1 cellular context compared by ENCODE assay signal in genomic region chr7:43869018-43869897, GRCh38.
TF ChIP-seq lines count a peak whose summit lies in the region.

Gene MRPS24 (minus strand): TSS chr7:43869517. CDS start chr7:43869495, 22 bp downstream.

TF ChIP-seq in HEK293, 187 proteins besides CTCF, POLR2A, EP300 and RAD21 (continued from another document):
- 0 out of 2 replicates have a peak, but pooled peaks have one; percentile 9 for TF ChIP-seq GLIS2 (tag by site-specific recombination; IDR thresholded peaks at IDR 0.05)
- peak; percentile 75; the same call in 1 of the 2 replicates for TF ChIP-seq ZNF692 (tag by site-specific recombination; IDR thresholded peaks at IDR 0.05)
- TF ChIP-seq ZNF391 (tag by site-specific recombination; IDR thresholded peaks at IDR 0.05; ENCODE audit: borderline replicate concordance, low read depth) = no peak
- no peak for TF ChIP-seq ZNF398 (tag by site-specific recombination; IDR thresholded peaks at IDR 0.05)
- TF ChIP-seq ZNF416 (tag by site-specific recombination; IDR thresholded peaks at IDR 0.05) = no peak
- peak; percentile 50; the same call in 1 of the 2 replicates for TF ChIP-seq GLI4 (tag by site-specific recombination; IDR thresholded peaks at IDR 0.05)
- TF ChIP-seq SALL2 (tag by site-specific recombination; IDR thresholded peaks at IDR 0.05; ENCODE audit: borderline replicate concordance) = no peak
- TF ChIP-seq ZNF664 (tag by site-specific recombination; IDR thresholded peaks at IDR 0.05) = no peak
- TF ChIP-seq ZNF18 (tag by site-specific recombination; IDR thresholded peaks at IDR 0.05) = no peak
- TF ChIP-seq PBX3 (CRISPR knock-in tag; IDR thresholded peaks at IDR 0.05) = 0 out of 2 replicates have a peak, but pooled peaks have one; percentile 68
- TF ChIP-seq PRDM1 (tag by site-specific recombination; IDR thresholded peaks at IDR 0.05) = no peak
- no peak for TF ChIP-seq ZNF354C (tag by site-specific recombination; IDR thresholded peaks at IDR 0.05; ENCODE audit: borderline replicate concordance, low read depth)
- TF ChIP-seq ZXDB (tag by site-specific recombination; IDR thresholded peaks at IDR 0.05) = peak; percentile 64; the same call in 1 of the 2 replicates
- peak; percentile 83 for TF ChIP-seq ZNF600 (tag by site-specific recombination; IDR thresholded peaks at IDR 0.05)
- peak; percentile 45; the same call in 1 of the 2 replicates for TF ChIP-seq ZNF394 (tag by site-specific recombination; IDR thresholded peaks at IDR 0.05; ENCODE audit: borderline replicate concordance)
- no peak for TF ChIP-seq MEIS1 (CRISPR knock-in tag; IDR thresholded peaks at IDR 0.05; ENCODE audit: borderline replicate concordance)
- no peak for TF ChIP-seq ZNF555 (tag by site-specific recombination; conservative IDR thresholded peaks at IDR 0.05)
- TF ChIP-seq ZNF239 (tag by site-specific recombination; IDR thresholded peaks at IDR 0.05) = no peak
- TF ChIP-seq ZNF404 (tag by site-specific recombination; IDR thresholded peaks at IDR 0.05) = no peak
- TF ChIP-seq ZNF184 (tag by site-specific recombination; IDR thresholded peaks at IDR 0.05) = no peak
- no peak for TF ChIP-seq KLF7 (tag by site-specific recombination; IDR thresholded peaks at IDR 0.05; ENCODE audit: borderline replicate concordance)
- TF ChIP-seq REST (tag by site-specific recombination; IDR thresholded peaks at IDR 0.05) = peak; percentile 17; the same call in 1 of the 2 replicates
- no peak for TF ChIP-seq ZNF37A (tag by site-specific recombination; IDR thresholded peaks at IDR 0.05)
